In the genomic region with DNA sequence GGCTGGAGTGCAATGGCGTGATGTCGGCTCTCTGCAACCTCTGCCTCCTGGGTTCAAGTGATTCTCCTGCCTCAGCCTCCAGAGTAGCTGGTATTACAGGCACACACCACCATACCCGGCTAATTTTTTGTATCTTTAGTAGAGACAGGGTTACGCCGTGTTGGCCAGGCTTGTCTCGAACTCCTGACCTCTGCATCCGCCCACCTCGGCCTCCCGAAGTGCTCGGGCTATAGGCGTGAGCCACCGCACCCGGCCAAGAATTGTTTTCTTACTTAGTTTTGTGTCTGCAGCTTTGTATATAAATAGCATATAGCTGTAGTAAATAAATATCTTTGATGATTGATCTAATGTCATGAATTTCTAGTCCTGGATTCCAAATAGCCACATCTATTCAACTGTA, we compare ENCODE assay signal across 2 cellular contexts.
"Had no signal": no experiment of that assay in that cellular context is flagged by ENCODE, and none has a peak within 500 bp of the region (broad histone marks: within the 10 kb centered on the region; RNA-seq: fewer than 3 reads in every experiment).

No MANE protein-coding gene starts in this region.

- DNase-seq: GDM1, GF-D8 had no signal
